10 cellular contexts compared by ENCODE assay signal in genomic region chr10:36172054-36172531, GRCh38.
DNase-seq lines count a peak whose midpoint lies in the region; ATAC-seq and TF ChIP-seq lines count a peak whose summit lies in the region.
"Had no signal": no experiment of that assay in that cellular context is flagged by ENCODE, and none has a peak within 500 bp of the region (broad histone marks: within the 10 kb centered on the region; RNA-seq: fewer than 3 reads in every experiment).

No MANE protein-coding gene starts in this region.

- DNase-seq in EH (ENCODE audit: low read depth) (peak; percentile 84), SK-N-SH (no peak), fibroblast of mammary gland (ENCODE audit: low read depth) (peak; percentile 64), skeletal muscle cell (ENCODE audit: low read depth) (peak; percentile 30), NOMO-1 treated with dmso at 0.1 percent for 144 hours (lab: John Stamatoyannopoulos, UW; ENCODE audit: unreplicated experiment) (no peak)
- DNase-seq in stimulated activated CD4-positive, alpha-beta T cell treated with anti-CD3 and anti-CD28 coated beads, Interleukin-4, amount 100 ng/mL, for 24 hours, result no peak

- H3K27me3 ChIP-seq in SK-N-SH (ENCODE audit: insufficient read depth), result no peaks in the 10 kb centered on the region
- H3K27me3 ChIP-seq: adrenal gland had no signal

- no peaks in the 10 kb centered on the region for H4K20me1 ChIP-seq in SK-N-SH (ENCODE audit: insufficient read depth)

- TF ChIP-seq EP300 in SK-N-SH (IDR thresholded peaks at IDR 0.05; ENCODE audit: borderline replicate concordance in 1 of 2, low read depth in 1 of 2, low read length in 1 of 2), result peak in 1 of 2 experiments; percentile 65; a peak in 1 of 4 replicates

- no peaks in the 10 kb centered on the region for H3K9me3 ChIP-seq in SK-N-SH
- H3K9me3 ChIP-seq: adrenal gland had no signal

- H3K36me3 ChIP-seq in SK-N-SH (replicated peaks in 1 of 2; ENCODE audit: control insufficient read depth in 1 of 2, insufficient read depth in 2 of 2, low read length in 1 of 2), result no peaks in the 10 kb centered on the region
- H3K36me3 ChIP-seq: adrenal gland had no signal

- CTCF ChIA-PET in SK-N-SH (lab: Yijun Ruan, JAX), result interaction anchor here (1.4 kb wide), 1 partner anchor 10 kb away, joined by 3 read pairs; no protein-coding TSS in a partner anchor

- 25% methylated on average over 6 of the region's 6 CpGs for WGBS in SK-N-SH (ENCODE audit: low lambda C conversion rate)

- H3K9ac ChIP-seq in SK-N-SH, result peak overlapping the region; percentile 78

- ATAC-seq in GM19023 (IDR thresholded peaks at IDR 0.05; ENCODE audit: unreplicated experiment), result no peak
- ATAC-seq in GM21526 (IDR thresholded peaks at IDR 0.05; ENCODE audit: low FRiP score, unreplicated experiment), result no peak

- H2AFZ ChIP-seq in SK-N-SH (ENCODE audit: low read depth), result peak overlapping the region; percentile 86

- no peaks in the 10 kb centered on the region for H3K79me2 ChIP-seq in SK-N-SH (ENCODE audit: insufficient read depth)

- H3K9me2 ChIP-seq in SK-N-SH, result no peaks in the 10 kb centered on the region

- H3K27ac ChIP-seq in SK-N-SH (ENCODE audit: low read depth in 2 of 2, low read length in 1 of 2), result peak overlapping the region; percentile 81 to 98; a peak in 3 of 4 replicates
- H3K27ac ChIP-seq: RWPE1 had no signal

- H3K4me3 ChIP-seq in SK-N-SH (ENCODE audit: low read depth in 2 of 2, low read length in 1 of 2), result peak overlapping the region; percentile 6 to 47; a peak in 3 of 4 replicates
- H3K4me3 ChIP-seq in fibroblast of mammary gland (ENCODE audit: control insufficient read depth, low read depth, low read length), result no peak overlapping the region
- H3K4me3 ChIP-seq in skeletal muscle cell (ENCODE audit: low read depth, low read length), result no peak overlapping the region
- H3K4me3 ChIP-seq: adrenal gland had no signal

- no peak for TF ChIP-seq CTCF in SK-N-SH (IDR thresholded peaks at IDR 0.05)
- TF ChIP-seq CTCF in fibroblast of mammary gland (conservative IDR thresholded peaks at IDR 0.05; ENCODE audit: control insufficient read depth, insufficient read depth, low read depth, low read length), result no peak

- H3F3A ChIP-seq in SK-N-SH (replicated peaks; ENCODE audit: insufficient read depth), result peaks cover 31% of the 10 kb centered on the region

- TF ChIP-seq RAD21 in SK-N-SH (IDR thresholded peaks at IDR 0.05; ENCODE audit: low read length), result no peak

- POLR2A ChIA-PET in SK-N-SH (lab: Yijun Ruan, JAX), result no interaction called here

- H3K4me1 ChIP-seq in SK-N-SH (ENCODE audit: control insufficient read depth in 1 of 2, insufficient read depth in 2 of 2, low read depth in 1 of 2, low read length in 1 of 2), result peaks cover 0 to 22% of the 10 kb centered on the region in 2 experiments

- H3K4me2 ChIP-seq in SK-N-SH, result peak overlapping the region; percentile 83

TF ChIP-seq in SK-N-SH, 30 proteins besides CTCF, POLR2A, EP300 and RAD21:
- TF ChIP-seq FOSL2 (IDR thresholded peaks at IDR 0.05; ENCODE audit: borderline replicate concordance, low read depth), result peak; percentile 46; the same call in 1 of the 2 replicates
- no peak for TF ChIP-seq TAF1 (IDR thresholded peaks at IDR 0.05; ENCODE audit: borderline replicate concordance, low read depth, low read length)
- no peak for TF ChIP-seq SIN3A (IDR thresholded peaks at IDR 0.05; ENCODE audit: borderline replicate concordance, low read depth, low read length)
- peak; percentile 69 for TF ChIP-seq JUND (IDR thresholded peaks at IDR 0.05)
- TF ChIP-seq TEAD4 (IDR thresholded peaks at IDR 0.05; ENCODE audit: borderline replicate concordance, insufficient read depth), result peak; percentile 81; the same call in 1 of the 2 replicates
- peak; percentile 66 for TF ChIP-seq PBX3 (IDR thresholded peaks at IDR 0.05)
- peak; percentile 60 for TF ChIP-seq NFIC (IDR thresholded peaks at IDR 0.05; ENCODE audit: borderline replicate concordance)
- no peak for TF ChIP-seq EZH2phosphoT487 (IDR thresholded peaks at IDR 0.05; ENCODE audit: borderline replicate concordance, low read depth)
- TF ChIP-seq SMC3 (IDR thresholded peaks at IDR 0.05; ENCODE audit: low read depth, low read length), result no peak
- peak; percentile 77 for TF ChIP-seq TCF12 (IDR thresholded peaks at IDR 0.05)
- TF ChIP-seq RXRA (IDR thresholded peaks at IDR 0.05; ENCODE audit: borderline replicate concordance, low read depth), result peak; percentile 25; the same call in 1 of the 2 replicates
TF ChIP-seq in SK-N-SH: peak in this region for 7.

Comparison
In these comparisons a context has a peak if more than half of its experiments do, and no peak if none do; other contexts are left out.
1. DNase-seq: peak in EH (single experiment), fibroblast of mammary gland (single experiment) and skeletal muscle cell (single experiment); none in SK-N-SH (single experiment), stimulated activated CD4-positive, alpha-beta T cell treated with anti-CD3 and anti-CD28 coated beads, Interleukin-4, amount 100 ng/mL, for 24 hours (single experiment) and NOMO-1 treated with dmso at 0.1 percent for 144 hours (single experiment).
2. H3K4me3 ChIP-seq: peak in SK-N-SH (2 of 2); none in fibroblast of mammary gland (single experiment) and skeletal muscle cell (single experiment).